Comparison of ENCODE assay signal across 1 cellular context in the genomic region with DNA sequence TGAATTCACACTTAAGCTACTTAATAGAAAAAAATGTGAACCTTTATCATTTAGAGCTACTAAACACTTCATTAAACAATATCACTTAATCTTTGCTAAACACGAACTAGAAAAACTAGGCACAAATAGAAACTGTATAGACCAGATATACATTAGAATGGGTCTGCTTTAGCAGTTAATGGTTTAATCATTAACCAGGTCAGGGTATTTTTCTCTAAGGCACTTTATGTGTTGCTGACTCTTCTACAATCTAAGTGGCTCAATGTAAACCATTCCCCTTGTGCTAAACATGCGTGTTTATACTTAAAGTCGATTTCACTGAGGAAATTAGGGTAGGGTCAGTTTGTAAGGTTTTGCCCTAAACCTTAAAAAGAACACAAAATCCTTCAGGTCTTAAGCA.
TF ChIP-seq lines count a peak whose summit lies in the region.

No MANE protein-coding gene starts in this region.

TF ChIP-seq in HepG2, 621 proteins besides CTCF, POLR2A, EP300 and RAD21:
- TF ChIP-seq, protein P1, sequence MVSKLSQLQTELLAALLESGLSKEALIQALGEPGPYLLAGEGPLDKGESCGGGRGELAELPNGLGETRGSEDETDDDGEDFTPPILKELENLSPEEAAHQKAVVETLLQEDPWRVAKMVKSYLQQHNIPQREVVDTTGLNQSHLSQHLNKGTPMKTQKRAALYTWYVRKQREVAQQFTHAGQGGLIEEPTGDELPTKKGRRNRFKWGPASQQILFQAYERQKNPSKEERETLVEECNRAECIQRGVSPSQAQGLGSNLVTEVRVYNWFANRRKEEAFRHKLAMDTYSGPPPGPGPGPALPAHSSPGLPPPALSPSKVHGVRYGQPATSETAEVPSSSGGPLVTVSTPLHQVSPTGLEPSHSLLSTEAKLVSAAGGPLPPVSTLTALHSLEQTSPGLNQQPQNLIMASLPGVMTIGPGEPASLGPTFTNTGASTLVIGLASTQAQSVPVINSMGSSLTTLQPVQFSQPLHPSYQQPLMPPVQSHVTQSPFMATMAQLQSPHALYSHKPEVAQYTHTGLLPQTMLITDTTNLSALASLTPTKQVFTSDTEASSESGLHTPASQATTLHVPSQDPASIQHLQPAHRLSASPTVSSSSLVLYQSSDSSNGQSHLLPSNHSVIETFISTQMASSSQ (IDR thresholded peaks at IDR 0.05; ENCODE audit: low read depth) = peak; percentile 60
- TF ChIP-seq, protein P1 (CRISPR knock-in tag; IDR thresholded peaks at IDR 0.05; ENCODE audit: borderline replicate concordance) = no peak
- TF ChIP-seq SIX1 (CRISPR knock-in tag; IDR thresholded peaks at IDR 0.05; ENCODE audit: borderline replicate concordance) = no peak
